ENCODE assay signal across 9 cellular contexts in genomic region chr14:56199095-56199975, GRCh38.
DNase-seq lines count a peak whose midpoint lies in the region; ATAC-seq and TF ChIP-seq lines count a peak whose summit lies in the region.
"Had no signal": no experiment of that assay in that cellular context is flagged by ENCODE, and none has a peak within 500 bp of the region (broad histone marks: within the 10 kb centered on the region; RNA-seq: fewer than 3 reads in every experiment).

No MANE protein-coding gene starts in this region.

- no peaks in the 10 kb centered on the region for H3K27me3 Mint-ChIP-seq in type B pancreatic cell
- H3K27me3 Mint-ChIP-seq: memory B cell had no signal

- peak; percentile 52 for ATAC-seq in HG02763 (IDR thresholded peaks at IDR 0.05; ENCODE audit: unreplicated experiment)

- H3K36me3 Mint-ChIP-seq in type B pancreatic cell = no peaks in the 10 kb centered on the region
- H3K36me3 Mint-ChIP-seq: memory B cell had no signal

- H3K4me3 Mint-ChIP-seq in type B pancreatic cell = no peak overlapping the region
- H3K4me3 Mint-ChIP-seq: memory B cell had no signal

- H3K27ac ChIP-seq in right atrium auricular region (peak overlapping the region; percentile 28 to 79), transverse colon (peak overlapping the region; percentile 71 to 80 (median 72))

- intact Hi-C loops in transverse colon (cut with DNase I; ENCODE audit: low total_unique reads) = no loop called here

- DNase-seq in GM04504 (ENCODE audit: low read depth) (peak; percentile 91), SHP77 (lab: John Stamatoyannopoulos, UW) (peak; percentile 22 to 64), right atrium auricular region (ENCODE audit: low spot score) (peak; percentile 80), transverse colon (no peak), KG1 (lab: John Stamatoyannopoulos, UW) (no peak), NCI-H146 treated with DMSO at 0.1 percent for 48 hours (lab: John Stamatoyannopoulos, UW; ENCODE audit: unreplicated experiment) (no peak), type B pancreatic cell (ENCODE audit: extremely low spot score, unreplicated experiment) (no peak)

- H3K9me3 Mint-ChIP-seq in type B pancreatic cell = no peaks in the 10 kb centered on the region
- H3K9me3 Mint-ChIP-seq: memory B cell had no signal

- peak; percentile 10 for TF ChIP-seq EP300 in transverse colon (IDR thresholded peaks at IDR 0.05; ENCODE audit: low read depth)

- TF ChIP-seq CTCF in right atrium auricular region (IDR thresholded peaks at IDR 0.05) (no peak), transverse colon (IDR thresholded peaks at IDR 0.05) (no peak), type B pancreatic cell (conservative IDR thresholded peaks at IDR 0.05) (no peak)

- 37 to 46% methylated on average over 6 of the region's 6 CpGs for WGBS in transverse colon (ENCODE audit: low coverage in 1 of 2), 2 donors

- no peak overlapping the region for H3K27ac Mint-ChIP-seq in type B pancreatic cell
- H3K27ac Mint-ChIP-seq: memory B cell had no signal

- peaks cover 0 to 22% of the 10 kb centered on the region in 2 donors for H3K4me1 ChIP-seq in right atrium auricular region
- H3K4me1 ChIP-seq in transverse colon = peaks cover 19 to 39% (median 26%) of the 10 kb centered on the region in 4 donors

- no peaks in the 10 kb centered on the region for H3K9me3 ChIP-seq in right atrium auricular region
- no peaks in the 10 kb centered on the region for H3K9me3 ChIP-seq in transverse colon

- in situ Hi-C loops in transverse colon (cut with MboI; ENCODE audit: low pct_ligation_motif_present in 1 of 4, low pct_unique_long_range_greater_than_20kb in 1 of 4, low sequenced_read_pairs in 3 of 4) = no loop called here

- H3K4me3 ChIP-seq in right atrium auricular region (no peak overlapping the region), transverse colon (no peak overlapping the region)

- H3K36me3 ChIP-seq in right atrium auricular region = no peaks in the 10 kb centered on the region
- no peaks in the 10 kb centered on the region for H3K36me3 ChIP-seq in transverse colon

- no peak for TF ChIP-seq POLR2A in transverse colon (IDR thresholded peaks at IDR 0.05)

- H3K27me3 ChIP-seq in right atrium auricular region = no peaks in the 10 kb centered on the region
- no peaks in the 10 kb centered on the region for H3K27me3 ChIP-seq in transverse colon

- peaks cover 16% of the 10 kb centered on the region for H3K4me1 Mint-ChIP-seq in type B pancreatic cell (ENCODE audit: unreplicated experiment)

Comparison
In these comparisons a context has a peak if more than half of its experiments do, and no peak if none do; other contexts are left out.
1. DNase-seq: peak in GM04504 (single experiment), SHP77 (2 of 2) and right atrium auricular region (single experiment); none in transverse colon (single experiment), KG1 (single experiment), NCI-H146 treated with DMSO at 0.1 percent for 48 hours (single experiment) and type B pancreatic cell (single experiment).